Comparison of ENCODE assay signal across 8 cellular contexts in the genomic region with DNA sequence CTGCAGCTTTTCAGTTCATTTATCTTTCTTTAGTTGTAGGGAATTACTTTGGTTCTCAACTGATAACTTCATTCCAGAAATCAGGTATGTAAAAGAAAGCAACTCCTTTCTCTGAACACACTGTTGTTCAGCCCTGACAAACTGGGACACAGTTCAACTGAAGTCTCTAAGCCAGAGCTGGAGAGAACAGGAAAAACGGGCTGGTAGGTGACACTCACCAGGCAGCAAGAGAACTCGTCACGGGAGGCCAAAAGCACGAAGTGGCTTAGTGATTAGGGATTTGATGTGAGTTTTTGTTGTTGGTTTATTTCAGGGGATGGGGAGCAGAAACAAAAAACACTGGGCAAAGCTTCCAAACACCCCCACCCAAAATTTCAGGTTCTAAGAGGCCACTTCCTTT. TPM values are rescaled to one million over a fixed set of nuclear protein-coding genes. Genes with fewer than 3 reads are reported as not detected.
DNase-seq lines count a peak whose midpoint lies in the region; ATAC-seq and TF ChIP-seq lines count a peak whose summit lies in the region.

No MANE protein-coding gene starts in this region.

- in situ Hi-C loops in Panc1 (cut with HindIII; ENCODE audit: low pct_unique_long_range_greater_than_20kb, low sequenced_read_pairs), result no loop called here

- POLR2A ChIA-PET in Caco-2 (lab: Charles Lee), result no interaction called here
- POLR2A ChIA-PET in Panc1 (lab: Charles Lee), result interaction anchor here (0.7 kb wide), 1 partner anchor 22 kb away, joined by 4 read pairs; no protein-coding TSS in a partner anchor

- H3K36me3 ChIP-seq in Caco-2 (ENCODE audit: control insufficient read depth, insufficient read depth, low read length), result peaks cover 10% of the 10 kb centered on the region
- H3K36me3 ChIP-seq in Panc1 (ENCODE audit: control insufficient read depth, insufficient read depth, low read length), result peaks cover 2% of the 10 kb centered on the region

- intact Hi-C loops in Caco-2 (cut with micrococcal nuclease; ENCODE audit: unreplicated experiment), result no loop called here
- intact Hi-C loops in Panc1 (cut with micrococcal nuclease; ENCODE audit: unreplicated experiment), result no loop called here

- no peak for ATAC-seq in Panc1
- ATAC-seq in GM18907 (IDR thresholded peaks at IDR 0.05; ENCODE audit: unreplicated experiment), result no peak

- H3K4me3 ChIP-seq in Caco-2 (ENCODE audit: low read depth, low read length) (no peak overlapping the region), Panc1 (ENCODE audit: low read depth in 2 of 2, low read length in 2 of 2) (no peak overlapping the region)

- no peaks in the 10 kb centered on the region for H3K27me3 ChIP-seq in Caco-2 (replicated peaks; ENCODE audit: control insufficient read depth, insufficient read depth, low read length)
- H3K27me3 ChIP-seq in Panc1 (ENCODE audit: control insufficient read depth, insufficient read depth, low read length), result no peaks in the 10 kb centered on the region

- peak overlapping the region; percentile 3 for H3K4me3 Mint-ChIP-seq in Caco-2 (ENCODE audit: unreplicated experiment)
- H3K4me3 Mint-ChIP-seq in endothelial cell (ENCODE audit: unreplicated experiment), result peak overlapping the region; percentile 77
- H3K4me3 Mint-ChIP-seq in progenitor cell of endocrine pancreas (ENCODE audit: low read depth), result no peak overlapping the region

- H3K36me3 Mint-ChIP-seq in Caco-2 (ENCODE audit: insufficient read depth, unreplicated experiment) (peaks cover 100% of the 10 kb centered on the region), endothelial cell (ENCODE audit: low read depth, unreplicated experiment) (peaks cover 60% of the 10 kb centered on the region), progenitor cell of endocrine pancreas (ENCODE audit: insufficient read depth) (peaks cover 22% of the 10 kb centered on the region)

- H3K27ac ChIP-seq in Panc1 (ENCODE audit: low read length), result peak overlapping the region; percentile 89

- no peaks in the 10 kb centered on the region for H3K9me3 ChIP-seq in Caco-2
- H3K9me3 ChIP-seq in Panc1 (ENCODE audit: control insufficient read depth, insufficient read depth, low read depth, low read length), result no peaks in the 10 kb centered on the region

- H3K9me3 Mint-ChIP-seq in Caco-2 (ENCODE audit: unreplicated experiment), result no peaks in the 10 kb centered on the region
- H3K9me3 Mint-ChIP-seq in endothelial cell (ENCODE audit: unreplicated experiment), result peaks cover 4% of the 10 kb centered on the region
- H3K9me3 Mint-ChIP-seq in progenitor cell of endocrine pancreas (ENCODE audit: low read depth), result no peaks in the 10 kb centered on the region

- no TSS peak for BruUV-seq in Caco-2 (replicated peaks; lab: Mats Ljungman, UMichigan)
- BruUV-seq in Panc1 (replicated peaks; lab: Mats Ljungman, UMichigan), result no TSS peak

- TF ChIP-seq CTCF in Caco-2 (IDR thresholded peaks at IDR 0.05; ENCODE audit: insufficient read depth in 1 of 2, low read depth in 1 of 2, low read length in 1 of 2, severe bottlenecking in 1 of 2, unreplicated experiment in 1 of 2) (no peak), Panc1 (IDR thresholded peaks at IDR 0.05) (no peak), endothelial cell (IDR thresholded peaks at IDR 0.05; ENCODE audit: unreplicated experiment) (no peak), progenitor cell of endocrine pancreas (IDR thresholded peaks at IDR 0.05; ENCODE audit: unreplicated experiment) (no peak)

- peaks cover 64% of the 10 kb centered on the region for H3K4me1 Mint-ChIP-seq in Caco-2 (ENCODE audit: low read depth, unreplicated experiment)
- peaks cover 82% of the 10 kb centered on the region for H3K4me1 Mint-ChIP-seq in endothelial cell (ENCODE audit: unreplicated experiment)
- H3K4me1 Mint-ChIP-seq in progenitor cell of endocrine pancreas (ENCODE audit: low read depth), result peaks cover 44% of the 10 kb centered on the region

- H3K4me1 ChIP-seq in Caco-2 (peaks cover 69% of the 10 kb centered on the region), Panc1 (ENCODE audit: control insufficient read depth, insufficient read depth, low read length) (peaks cover 98% of the 10 kb centered on the region)

- H3K27ac Mint-ChIP-seq in Caco-2 (ENCODE audit: unreplicated experiment), result peak overlapping the region; percentile 95
- H3K27ac Mint-ChIP-seq in endothelial cell (ENCODE audit: unreplicated experiment), result peak overlapping the region; percentile 100
- H3K27ac Mint-ChIP-seq in progenitor cell of endocrine pancreas, result peak overlapping the region; percentile 89

- CTCF ChIA-PET in Caco-2 (lab: Charles Lee), result no interaction called here
- CTCF ChIA-PET in Panc1 (lab: Charles Lee), result no interaction called here

- H3K27me3 Mint-ChIP-seq in Caco-2 (ENCODE audit: insufficient read depth, unreplicated experiment), result no peaks in the 10 kb centered on the region
- H3K27me3 Mint-ChIP-seq in endothelial cell (ENCODE audit: unreplicated experiment), result peaks cover 41% of the 10 kb centered on the region
- no peaks in the 10 kb centered on the region for H3K27me3 Mint-ChIP-seq in progenitor cell of endocrine pancreas

- DNase-seq in Caco-2, result peak in 1 of 2 experiments; percentile 38
- DNase-seq in Panc1 (ENCODE audit: low read depth, low spot score), result no peak
- no peak for DNase-seq in endothelial cell (ENCODE audit: low spot score)
- DNase-seq in progenitor cell of endocrine pancreas (ENCODE audit: low spot score, unreplicated experiment), result no peak
- no peak for DNase-seq in anterior cingulate cortex (lab: John Stamatoyannopoulos, UW)
- DNase-seq in OCI-M1 (lab: John Stamatoyannopoulos, UW), result no peak
- DNase-seq in NCI-H510A treated with DMSO at 0.1 percent for 48 hours (lab: John Stamatoyannopoulos, UW), result no peak

RNA-seq across cellular contexts. Expression of a gene that starts 54.1 kb away (rescaled TPM):
- total RNA-seq in Caco-2 (2022) (513 and 539 TPM in 2 replicates), Panc1 (2021; ENCODE audit: unreplicated experiment) (788 TPM), endothelial cell (ENCODE audit: unreplicated experiment) (931 TPM), progenitor cell of endocrine pancreas (299 and 306 TPM in 2 replicates)
- polyA plus RNA-seq in Panc1 (2012; ENCODE audit: insufficient read length), result 1,068 TPM
